10 cellular contexts compared by ENCODE assay signal in the genomic region with DNA sequence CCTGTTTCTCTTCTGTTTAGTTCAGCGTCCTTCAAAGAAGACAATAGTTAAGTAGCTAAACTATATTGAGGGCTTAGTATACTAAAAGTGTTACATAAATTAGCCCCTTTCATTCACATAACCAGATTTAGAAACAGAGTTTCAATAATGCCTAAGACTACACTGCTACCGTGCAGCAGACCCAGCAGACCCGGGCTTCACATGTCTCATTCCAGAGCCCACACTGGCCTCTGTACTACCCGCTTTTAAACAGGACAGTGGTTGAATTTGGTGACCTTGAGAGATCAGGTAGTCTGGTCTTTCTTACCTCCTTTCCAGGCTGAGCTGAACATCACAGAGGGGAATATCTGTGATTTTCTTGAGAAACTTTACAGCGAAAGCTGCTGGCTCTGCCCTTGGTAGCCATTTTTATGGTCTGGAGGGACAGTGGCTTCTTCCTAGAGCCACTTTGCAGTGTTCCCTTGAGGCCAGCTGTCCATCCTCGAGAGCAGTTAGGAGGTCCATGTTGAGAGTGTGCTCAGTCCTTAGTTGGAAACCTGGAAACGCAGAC. TPM values are rescaled to one million over a fixed set of nuclear protein-coding genes. Genes with fewer than 3 reads are reported as not detected.
DNase-seq lines count a peak whose midpoint lies in the region; ATAC-seq and TF ChIP-seq lines count a peak whose summit lies in the region.
"Had no signal": no experiment of that assay in that cellular context is flagged by ENCODE, and none has a peak within 500 bp of the region (broad histone marks: within the 10 kb centered on the region; RNA-seq: fewer than 3 reads in every experiment).

No MANE protein-coding gene starts in this region.

- H3K36me3 Mint-ChIP-seq in CD14-positive monocyte (peaks cover 42 to 48% of the 10 kb centered on the region in 2 donors), natural killer cell (peaks cover 9% of the 10 kb centered on the region)

- H3K27ac Mint-ChIP-seq in CD14-positive monocyte: peak overlapping the region; percentile 95 to 98 (median 98)
- H3K27ac Mint-ChIP-seq in natural killer cell: peak overlapping the region; percentile 99 to 100

- intact Hi-C loops in CD14-positive monocyte (cut with micrococcal nuclease) (loop anchor here (2.0 to 5.0 kb wide), 3 partner anchors 31 to 66 kb away; a partner anchor contains a TSS), adrenal gland (cut with DNase I) (loop anchor here in 1 of 2 donors (10.0 kb wide), 1 partner anchor 59 kb away; no protein-coding TSS in a partner anchor), natural killer cell (cut with micrococcal nuclease) (loop anchor here (1.0 to 2.0 kb wide), 4 partner anchors 15 to 65 kb away; a partner anchor contains a TSS)

- H3K4me1 Mint-ChIP-seq in CD14-positive monocyte (peaks cover 99% of the 10 kb centered on the region), natural killer cell (peaks cover 95 to 97% of the 10 kb centered on the region in 2 donors)

- peaks cover 0 to 1% of the 10 kb centered on the region in 2 donors for H3K36me3 ChIP-seq in adrenal gland (replicated peaks in 1 of 2)
- H3K36me3 ChIP-seq: prostate gland had no signal

- H3K9me3 Mint-ChIP-seq in CD14-positive monocyte (peaks cover 0 to 1% (median 0%) of the 10 kb centered on the region in 7 donors), natural killer cell (no peaks in the 10 kb centered on the region)

- H3K27me3 Mint-ChIP-seq in CD14-positive monocyte (ENCODE audit: low read depth in 3 of 3) (peaks cover 0 to 2% (median 2%) of the 10 kb centered on the region in 3 donors), natural killer cell (ENCODE audit: low read depth in 2 of 2) (no peaks in the 10 kb centered on the region)

- peak overlapping the region in 4 of 5 donors; percentile 48 to 89 (median 76) for H3K27ac ChIP-seq in adrenal gland
- H3K27ac ChIP-seq: SK-N-MC had no signal

- peak overlapping the region; percentile 63 to 79 for H3K4me3 Mint-ChIP-seq in CD14-positive monocyte
- peak overlapping the region; percentile 79 for H3K4me3 Mint-ChIP-seq in natural killer cell

- H3K9me3 ChIP-seq in adrenal gland (replicated peaks in 1 of 3): no peaks in the 10 kb centered on the region
- H3K9me3 ChIP-seq: prostate gland had no signal

- no peaks in the 10 kb centered on the region for H3K27me3 ChIP-seq in adrenal gland

- DNase-seq in CD14-positive monocyte (ENCODE audit: low spot score) (no peak), adrenal gland (peak in 1 of 7 donors; percentile 18), natural killer cell (no peak), left lobe of liver (ENCODE audit: low spot score) (no peak), cerebellar nuclear complex (lab: John Stamatoyannopoulos, UW) (no peak)

- TF ChIP-seq CTCF in CD14-positive monocyte (IDR thresholded peaks at IDR 0.05): no peak
- TF ChIP-seq CTCF in adrenal gland (IDR thresholded peaks at IDR 0.05): no peak
- no peak for TF ChIP-seq CTCF in natural killer cell (IDR thresholded peaks at IDR 0.05)

- no peak for TF ChIP-seq POLR2A in adrenal gland (IDR thresholded peaks at IDR 0.05)

- H3K4me1 ChIP-seq in adrenal gland (replicated peaks in 1 of 2): peaks cover 37 to 83% of the 10 kb centered on the region in 2 donors

- ATAC-seq in HG02852 (IDR thresholded peaks at IDR 0.05; ENCODE audit: unreplicated experiment) (peak; percentile 6), natural killer cell (no peak), GM21360 (IDR thresholded peaks at IDR 0.05; ENCODE audit: unreplicated experiment) (no peak), HG03442 (IDR thresholded peaks at IDR 0.05; ENCODE audit: unreplicated experiment) (no peak), left lobe of liver (no peak)

- H3K4me3 ChIP-seq in adrenal gland: no peak overlapping the region
- H3K4me3 ChIP-seq: prostate gland, SK-N-MC had no signal

- WGBS in adrenal gland, 4 donors: 79 to 90% (median 84%) methylated on average over 6 to 7 of the region's 7 CpGs

RNA-seq across cellular contexts. Expression of a gene that starts 56.5 kb away (rescaled TPM):
- polyA plus RNA-seq in CD14-positive monocyte (1 to 10 TPM; 2.4 to 3.5 TPM), adrenal gland (10 to 100 TPM in 1 of 3 donors, 1 to 10 TPM in 2; 9.6 to 12.6 (median 9.8) TPM)
- total RNA-seq in adrenal gland (10 to 100 TPM; 11.1 to 24.1 (median 16.5) TPM), natural killer cell (1 to 10 TPM; 1.6 to 5.0 (median 3.9) TPM), left lobe of liver (8.8 TPM)
